1 cellular context compared by ENCODE assay signal in genomic region chr15:65088643-65089021, GRCh38.
TF ChIP-seq lines count a peak whose summit lies in the region.

No MANE protein-coding gene starts in this region.

TF ChIP-seq in HepG2, 621 proteins besides CTCF, POLR2A, EP300 and RAD21 (continued from another document and continues in another):
- no peak for TF ChIP-seq MZF1 (CRISPR knock-in tag; IDR thresholded peaks at IDR 0.05; ENCODE audit: borderline replicate concordance)
- TF ChIP-seq RNF2 (conservative IDR thresholded peaks at IDR 0.05; ENCODE audit: low read depth) = no peak
- TF ChIP-seq SRY (CRISPR knock-in tag; IDR thresholded peaks at IDR 0.05) = no peak
- TF ChIP-seq RFXAP (CRISPR knock-in tag; IDR thresholded peaks at IDR 0.05; ENCODE audit: borderline replicate concordance) = no peak
- TF ChIP-seq, protein P1, sequence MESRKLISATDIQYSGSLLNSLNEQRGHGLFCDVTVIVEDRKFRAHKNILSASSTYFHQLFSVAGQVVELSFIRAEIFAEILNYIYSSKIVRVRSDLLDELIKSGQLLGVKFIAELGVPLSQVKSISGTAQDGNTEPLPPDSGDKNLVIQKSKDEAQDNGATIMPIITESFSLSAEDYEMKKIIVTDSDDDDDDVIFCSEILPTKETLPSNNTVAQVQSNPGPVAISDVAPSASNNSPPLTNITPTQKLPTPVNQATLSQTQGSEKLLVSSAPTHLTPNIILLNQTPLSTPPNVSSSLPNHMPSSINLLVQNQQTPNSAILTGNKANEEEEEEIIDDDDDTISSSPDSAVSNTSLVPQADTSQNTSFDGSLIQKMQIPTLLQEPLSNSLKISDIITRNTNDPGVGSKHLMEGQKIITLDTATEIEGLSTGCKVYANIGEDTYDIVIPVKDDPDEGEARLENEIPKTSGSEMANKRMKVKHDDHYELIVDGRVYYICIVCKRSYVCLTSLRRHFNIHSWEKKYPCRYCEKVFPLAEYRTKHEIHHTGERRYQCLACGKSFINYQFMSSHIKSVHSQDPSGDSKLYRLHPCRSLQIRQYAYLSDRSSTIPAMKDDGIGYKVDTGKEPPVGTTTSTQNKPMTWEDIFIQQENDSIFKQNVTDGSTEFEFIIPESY (CRISPR knock-in tag; IDR thresholded peaks at IDR 0.05) = no peak
- TF ChIP-seq PPARG (CRISPR knock-in tag; conservative IDR thresholded peaks at IDR 0.05) = peak; percentile 91
- TF ChIP-seq CENPT (CRISPR knock-in tag; IDR thresholded peaks at IDR 0.05; ENCODE audit: low read depth) = no peak
- TF ChIP-seq ZNF550 (CRISPR knock-in tag; IDR thresholded peaks at IDR 0.05; ENCODE audit: borderline replicate concordance) = no peak
- TF ChIP-seq HINFP (CRISPR knock-in tag; IDR thresholded peaks at IDR 0.05; ENCODE audit: low read depth) = no peak
- TF ChIP-seq EEA1 (CRISPR knock-in tag; IDR thresholded peaks at IDR 0.05; ENCODE audit: borderline replicate concordance) = no peak
- no peak for TF ChIP-seq ARID3A (IDR thresholded peaks at IDR 0.05; ENCODE audit: low read depth, low read length)
- no peak for TF ChIP-seq ZNF10 (CRISPR knock-in tag; IDR thresholded peaks at IDR 0.05; ENCODE audit: borderline replicate concordance, low read depth)
- TF ChIP-seq KLF12 (CRISPR knock-in tag; IDR thresholded peaks at IDR 0.05; ENCODE audit: borderline replicate concordance) = no peak
- TF ChIP-seq ZNF207 (IDR thresholded peaks at IDR 0.05; ENCODE audit: borderline replicate concordance) = no peak
- TF ChIP-seq ZNF646 (CRISPR knock-in tag; IDR thresholded peaks at IDR 0.05) = 0 out of 2 replicates have a peak, but pooled peaks have one; percentile 48
- TF ChIP-seq ZIK1 (CRISPR knock-in tag; IDR thresholded peaks at IDR 0.05; ENCODE audit: borderline replicate concordance, low read depth) = no peak
- TF ChIP-seq, protein P2, sequence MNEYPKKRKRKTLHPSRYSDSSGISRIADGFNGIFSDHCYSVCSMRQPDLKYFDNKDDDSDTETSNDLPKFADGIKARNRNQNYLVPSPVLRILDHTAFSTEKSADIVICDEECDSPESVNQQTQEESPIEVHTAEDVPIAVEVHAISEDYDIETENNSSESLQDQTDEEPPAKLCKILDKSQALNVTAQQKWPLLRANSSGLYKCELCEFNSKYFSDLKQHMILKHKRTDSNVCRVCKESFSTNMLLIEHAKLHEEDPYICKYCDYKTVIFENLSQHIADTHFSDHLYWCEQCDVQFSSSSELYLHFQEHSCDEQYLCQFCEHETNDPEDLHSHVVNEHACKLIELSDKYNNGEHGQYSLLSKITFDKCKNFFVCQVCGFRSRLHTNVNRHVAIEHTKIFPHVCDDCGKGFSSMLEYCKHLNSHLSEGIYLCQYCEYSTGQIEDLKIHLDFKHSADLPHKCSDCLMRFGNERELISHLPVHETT (CRISPR knock-in tag; conservative IDR thresholded peaks at IDR 0.05) = no peak
- no peak for TF ChIP-seq ZNF839 (CRISPR knock-in tag; IDR thresholded peaks at IDR 0.05; ENCODE audit: borderline replicate concordance)
- no peak for TF ChIP-seq ZNF563 (CRISPR knock-in tag; IDR thresholded peaks at IDR 0.05)
- TF ChIP-seq ZBTB4 (CRISPR knock-in tag; IDR thresholded peaks at IDR 0.05; ENCODE audit: borderline replicate concordance) = no peak
- TF ChIP-seq CBFB (CRISPR knock-in tag; IDR thresholded peaks at IDR 0.05) = no peak
- TF ChIP-seq ZBTB46 (CRISPR knock-in tag; IDR thresholded peaks at IDR 0.05; ENCODE audit: borderline replicate concordance) = no peak
- peak; percentile 30; the same call in 1 of the 2 replicates for TF ChIP-seq NR2C2 (CRISPR knock-in tag; IDR thresholded peaks at IDR 0.05; ENCODE audit: borderline replicate concordance)
- TF ChIP-seq TEAD3 (CRISPR knock-in tag; optimal IDR thresholded peaks at IDR 0.05; ENCODE audit: borderline replicate concordance) = peak; percentile 59
- TF ChIP-seq TRIM24 (CRISPR knock-in tag; IDR thresholded peaks at IDR 0.05) = no peak
- TF ChIP-seq ADNP (CRISPR knock-in tag; IDR thresholded peaks at IDR 0.05) = no peak
- 0 out of 2 replicates have a peak, but pooled peaks have one; percentile 37 for TF ChIP-seq PHF21A (CRISPR knock-in tag; IDR thresholded peaks at IDR 0.05)
- TF ChIP-seq, protein P3, sequence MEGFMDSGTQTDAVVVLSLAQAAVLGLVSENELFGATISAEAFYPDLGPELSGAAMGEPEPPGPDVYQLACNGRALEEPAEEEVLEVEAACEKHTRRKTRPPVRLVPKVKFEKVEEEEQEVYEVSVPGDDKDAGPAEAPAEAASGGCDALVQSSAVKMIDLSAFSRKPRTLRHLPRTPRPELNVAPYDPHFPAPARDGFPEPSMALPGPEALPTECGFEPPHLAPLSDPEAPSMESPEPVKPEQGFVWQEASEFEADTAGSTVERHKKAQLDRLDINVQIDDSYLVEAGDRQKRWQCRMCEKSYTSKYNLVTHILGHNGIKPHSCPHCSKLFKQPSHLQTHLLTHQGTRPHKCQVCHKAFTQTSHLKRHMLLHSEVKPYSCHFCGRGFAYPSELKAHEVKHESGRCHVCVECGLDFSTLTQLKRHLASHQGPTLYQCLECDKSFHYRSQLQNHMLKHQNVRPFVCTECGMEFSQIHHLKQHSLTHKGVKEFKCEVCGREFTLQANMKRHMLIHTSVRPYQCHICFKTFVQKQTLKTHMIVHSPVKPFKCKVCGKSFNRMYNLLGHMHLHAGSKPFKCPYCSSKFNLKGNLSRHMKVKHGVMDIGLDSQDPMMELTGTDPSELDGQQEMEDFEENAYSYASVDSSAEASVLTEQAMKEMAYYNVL (CRISPR knock-in tag; IDR thresholded peaks at IDR 0.05; ENCODE audit: borderline replicate concordance) = 0 out of 2 replicates have a peak, but pooled peaks have one; percentile 22
- TF ChIP-seq KDM5A (IDR thresholded peaks at IDR 0.05; ENCODE audit: borderline replicate concordance, low read length) = no peak
- peak; percentile 43; the same call in 1 of the 2 replicates for TF ChIP-seq RXRA (CRISPR knock-in tag; IDR thresholded peaks at IDR 0.05)
- TF ChIP-seq ZNF891 (CRISPR knock-in tag; IDR thresholded peaks at IDR 0.05) = peak; percentile 25; the same call in 1 of the 2 replicates
- TF ChIP-seq, protein P4, sequence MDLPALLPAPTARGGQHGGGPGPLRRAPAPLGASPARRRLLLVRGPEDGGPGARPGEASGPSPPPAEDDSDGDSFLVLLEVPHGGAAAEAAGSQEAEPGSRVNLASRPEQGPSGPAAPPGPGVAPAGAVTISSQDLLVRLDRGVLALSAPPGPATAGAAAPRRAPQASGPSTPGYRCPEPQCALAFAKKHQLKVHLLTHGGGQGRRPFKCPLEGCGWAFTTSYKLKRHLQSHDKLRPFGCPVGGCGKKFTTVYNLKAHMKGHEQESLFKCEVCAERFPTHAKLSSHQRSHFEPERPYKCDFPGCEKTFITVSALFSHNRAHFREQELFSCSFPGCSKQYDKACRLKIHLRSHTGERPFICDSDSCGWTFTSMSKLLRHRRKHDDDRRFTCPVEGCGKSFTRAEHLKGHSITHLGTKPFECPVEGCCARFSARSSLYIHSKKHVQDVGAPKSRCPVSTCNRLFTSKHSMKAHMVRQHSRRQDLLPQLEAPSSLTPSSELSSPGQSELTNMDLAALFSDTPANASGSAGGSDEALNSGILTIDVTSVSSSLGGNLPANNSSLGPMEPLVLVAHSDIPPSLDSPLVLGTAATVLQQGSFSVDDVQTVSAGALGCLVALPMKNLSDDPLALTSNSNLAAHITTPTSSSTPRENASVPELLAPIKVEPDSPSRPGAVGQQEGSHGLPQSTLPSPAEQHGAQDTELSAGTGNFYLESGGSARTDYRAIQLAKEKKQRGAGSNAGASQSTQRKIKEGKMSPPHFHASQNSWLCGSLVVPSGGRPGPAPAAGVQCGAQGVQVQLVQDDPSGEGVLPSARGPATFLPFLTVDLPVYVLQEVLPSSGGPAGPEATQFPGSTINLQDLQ (CRISPR knock-in tag; IDR thresholded peaks at IDR 0.05) = no peak
